In the genomic region with DNA sequence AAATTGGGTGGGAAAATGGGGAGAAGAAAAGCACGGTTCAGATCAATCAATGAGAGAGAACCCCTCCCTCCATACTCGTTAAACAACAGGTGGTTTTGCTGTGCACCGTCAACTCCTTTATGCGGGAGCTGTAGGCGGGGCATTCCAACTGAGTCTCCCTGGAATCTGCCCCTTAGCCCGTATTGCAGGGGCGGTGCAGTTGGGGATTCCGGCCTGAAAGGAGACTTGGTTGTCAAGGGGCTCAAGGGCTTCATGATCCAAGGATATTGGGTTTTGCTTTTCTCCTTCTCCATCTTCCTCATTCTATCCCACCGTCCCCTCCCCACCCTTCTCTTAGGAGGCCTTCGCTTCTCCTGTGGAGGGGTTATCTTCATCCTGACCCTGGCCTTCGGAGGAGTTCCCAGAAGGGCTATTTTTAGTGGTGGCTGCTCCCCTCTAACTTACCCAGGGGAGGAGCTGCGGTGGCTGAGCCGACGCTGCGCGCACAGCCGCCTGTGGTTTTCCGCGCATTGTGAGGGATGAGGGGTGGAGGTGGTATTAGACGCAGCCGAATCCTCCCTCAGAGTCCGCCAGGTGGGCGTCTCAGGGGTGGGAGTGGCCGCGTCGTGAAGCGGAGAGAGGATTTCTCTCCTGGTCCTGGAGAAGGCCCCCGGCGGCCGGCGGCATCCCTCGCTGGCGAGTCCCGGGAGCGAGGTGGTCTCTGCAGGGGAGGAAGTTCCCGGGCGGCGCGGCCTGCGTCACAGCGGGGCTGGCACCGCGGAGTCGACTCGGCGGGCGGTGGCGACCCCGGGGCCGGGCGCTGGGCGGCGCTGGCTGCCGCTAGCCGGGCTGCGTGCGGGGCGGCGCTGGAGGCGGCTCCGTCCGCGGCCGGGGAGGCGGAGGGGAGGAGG, we compare ENCODE assay signal across 8 cellular contexts. TPM values are rescaled to one million over a fixed set of nuclear protein-coding genes. Genes with fewer than 3 reads are reported as not detected.
DNase-seq lines count a peak whose midpoint lies in the region; ATAC-seq, FAIRE-seq and TF ChIP-seq lines count a peak whose summit lies in the region.

No MANE protein-coding gene starts in this region.

- peak; percentile 4 to 88 (median 18) for TF ChIP-seq CTCF in ascending aorta (IDR thresholded peaks at IDR 0.05)
- peak; percentile 39 for TF ChIP-seq CTCF in hepatocyte (IDR thresholded peaks at IDR 0.05; ENCODE audit: poor library complexity)
- peak; percentile 22 for TF ChIP-seq CTCF in retinal pigment epithelial cell (conservative IDR thresholded peaks at IDR 0.05; ENCODE audit: low read depth, low read length)

- H3K36me3 ChIP-seq in ascending aorta (no peaks in the 10 kb centered on the region), hepatocyte (replicated peaks; ENCODE audit: insufficient read depth, low read depth) (no peaks in the 10 kb centered on the region)

- H3K4me3 ChIP-seq in ascending aorta (peak overlapping the region; percentile 89 to 98), hepatocyte (peak overlapping the region; percentile 80), retinal pigment epithelial cell (ENCODE audit: low read length) (peak overlapping the region; percentile 73)

- intact Hi-C loops in ascending aorta (cut with DNase I): loop anchor here (1.0 to 5.0 kb wide), 2 partner anchors 108 to 365 kb away; a partner anchor contains a TSS

- peak; percentile 84 for FAIRE-seq in GM12891 (lab: Jason Lieb, UNC)

- H3K27ac ChIP-seq in ascending aorta (peak overlapping the region; percentile 89 to 95), hepatocyte (peak overlapping the region; percentile 46)

- peaks cover 67% of the 10 kb centered on the region for H3K4me1 Mint-ChIP-seq in T-helper 2 cell treated with Interferon-gamma antibody and Interleukin-4, amounts not matched to agents 5 μg/mL and 100 μg/mL, for 36 hours (ENCODE audit: low read depth)

- ATAC-seq in HG02623 (IDR thresholded peaks at IDR 0.05; ENCODE audit: unreplicated experiment): peak; percentile 84

- H3K9me3 ChIP-seq in ascending aorta (no peaks in the 10 kb centered on the region), hepatocyte (ENCODE audit: low read depth) (no peaks in the 10 kb centered on the region)

- H3K9me2 ChIP-seq in hepatocyte (replicated peaks; ENCODE audit: insufficient read depth): no peaks in the 10 kb centered on the region

- H3K4me3 Mint-ChIP-seq in T-helper 2 cell treated with Interferon-gamma antibody and Interleukin-4, amounts not matched to agents 5 μg/mL and 100 μg/mL, for 36 hours: peak overlapping the region; percentile 92

- H3K4me1 ChIP-seq in ascending aorta (no peaks in the 10 kb centered on the region), hepatocyte (ENCODE audit: insufficient read depth) (peaks cover 4% of the 10 kb centered on the region)

- H3K4me2 ChIP-seq in hepatocyte: peak overlapping the region; percentile 98

- no peaks in the 10 kb centered on the region for H3K27me3 Mint-ChIP-seq in T-helper 2 cell treated with Interferon-gamma antibody and Interleukin-4, amounts not matched to agents 5 μg/mL and 100 μg/mL, for 36 hours (ENCODE audit: low read depth)

- H4K20me1 ChIP-seq in hepatocyte (ENCODE audit: insufficient read depth, poor library complexity, severe bottlenecking): no peaks in the 10 kb centered on the region

- peak overlapping the region; percentile 85 for H2AFZ ChIP-seq in hepatocyte

- peak overlapping the region; percentile 88 for H3K27ac Mint-ChIP-seq in T-helper 2 cell treated with Interferon-gamma antibody and Interleukin-4, amounts not matched to agents 5 μg/mL and 100 μg/mL, for 36 hours

- DNase-seq in GM12891 (ENCODE audit: insufficient read length, low spot score) (peak; percentile 66), NCI-H1048 (lab: John Stamatoyannopoulos, UW) (peak; percentile 42), ascending aorta (ENCODE audit: low spot score in 2 of 2) (peak; percentile 47 to 90), hepatocyte (ENCODE audit: low spot score) (peak; percentile 88), retinal pigment epithelial cell (ENCODE audit: low read depth) (no peak), A172 (ENCODE audit: low spot score) (no peak)
- peak; percentile 87 for DNase-seq in T-helper 2 cell treated with Interferon-gamma antibody and Interleukin-4, amounts not matched to agents 5 μg/mL and 100 μg/mL, for 36 hours (ENCODE audit: low spot score)

- TF ChIP-seq POLR2A in GM12891 (IDR thresholded peaks at IDR 0.05; ENCODE audit: low read depth, low read length): no peak

- H3K27me3 ChIP-seq in ascending aorta: no peaks in the 10 kb centered on the region
- peaks cover 9% of the 10 kb centered on the region for H3K27me3 ChIP-seq in hepatocyte

- no peaks in the 10 kb centered on the region for H3K9me3 Mint-ChIP-seq in T-helper 2 cell treated with Interferon-gamma antibody and Interleukin-4, amounts not matched to agents 5 μg/mL and 100 μg/mL, for 36 hours

- WGBS in hepatocyte (ENCODE audit: low lambda C conversion rate, missing lambda C conversion rate): 1% methylated on average over 48 of the region's 65 CpGs

- H3K79me2 ChIP-seq in hepatocyte: no peaks in the 10 kb centered on the region

- peaks cover 36% of the 10 kb centered on the region for H3K36me3 Mint-ChIP-seq in T-helper 2 cell treated with Interferon-gamma antibody and Interleukin-4, amounts not matched to agents 5 μg/mL and 100 μg/mL, for 36 hours (ENCODE audit: low read depth)

TF ChIP-seq in GM12891, 5 proteins besides CTCF, POLR2A, EP300 and RAD21:
- TF ChIP-seq SPI1 (IDR thresholded peaks at IDR 0.05; ENCODE audit: low read depth, low read length): peak; percentile 52
- TF ChIP-seq POU2F2 (IDR thresholded peaks at IDR 0.05; ENCODE audit: low read depth, low read length): no peak
- TF ChIP-seq PAX5 (IDR thresholded peaks at IDR 0.05; ENCODE audit: insufficient read depth, low read length, severe bottlenecking): no peak

RNA-seq across cellular contexts. Expression of a gene that starts 0.5 kb away (rescaled TPM):
- polyA plus RNA-seq in GM12891 (2012; ENCODE audit: low read depth, missing spikeins): 0.72 TPM
- total RNA-seq in ascending aorta (7.5 TPM), hepatocyte (1.0 and 1.5 TPM in 2 replicates)
- polyA plus RNA-seq in hepatocyte: 0.70 and 1.1 TPM in 2 replicates
- total RNA-seq in A172 (2014; rRNA removed; shearing (Covaris generic)): 2.0 and 3.0 TPM in 2 replicates

Comparison
In these comparisons a context has a peak if more than half of its experiments do, and no peak if none do; other contexts are left out.
1. DNase-seq: peak in GM12891 (single experiment), NCI-H1048 (single experiment), T-helper 2 cell treated with Interferon-gamma antibody and Interleukin-4, amounts not matched to agents 5 μg/mL and 100 μg/mL, for 36 hours (single experiment), ascending aorta (2 of 2) and hepatocyte (single experiment); none in retinal pigment epithelial cell (single experiment) and A172 (single experiment).
2. Peak in every context shown above with its lines, with median percentiles within 50 percentile points of each other: H3K4me3 ChIP-seq and CTCF ChIP-seq.